Comparison of ENCODE assay signal across 1 cellular context in genomic region chr1:225815526-225816178, GRCh38.
TF ChIP-seq lines count a peak whose summit lies in the region.

No MANE protein-coding gene starts in this region.

TF ChIP-seq in GM23338, 12 proteins besides CTCF, POLR2A, EP300 and RAD21 (continued from another document):
- no peak for TF ChIP-seq ZNF462 (CRISPR knock-in tag; IDR thresholded peaks at IDR 0.05)
- TF ChIP-seq EZH2phosphoT487 (IDR thresholded peaks at IDR 0.05; ENCODE audit: unreplicated experiment): no peak
- TF ChIP-seq ZNF114 (CRISPR knock-in tag; IDR thresholded peaks at IDR 0.05): no peak
